In genomic region chr10:13989616-13990015, GRCh38 we compare ENCODE assay signal across 21 cellular contexts.
DNase-seq lines count a peak whose midpoint lies in the region; ATAC-seq and TF ChIP-seq lines count a peak whose summit lies in the region.
"Had no signal": no experiment of that assay in that cellular context is flagged by ENCODE, and none has a peak within 500 bp of the region (broad histone marks: within the 10 kb centered on the region; RNA-seq: fewer than 3 reads in every experiment).

No MANE protein-coding gene starts in this region.

- no peak overlapping the region for H3K4me3 Mint-ChIP-seq in activated naive CD4-positive, alpha-beta T cell treated with anti-CD3 and anti-CD28 coated beads, Interleukin-2, amount 50 U/mL, for 24 hours
- H3K4me3 Mint-ChIP-seq in osteocyte (ENCODE audit: unreplicated experiment): no peak overlapping the region
- H3K4me3 Mint-ChIP-seq: naive B cell; T-helper 2 cell treated with Interferon-gamma antibody and Interleukin-4, amounts not matched to agents 5 μg/mL and 100 μg/mL, for 36 hours had no signal

- intact Hi-C loops in esophagus squamous epithelium (cut with DNase I) (no loop called here), adrenal gland (cut with DNase I) (no loop called here)

- H3K27me3 ChIP-seq in esophagus squamous epithelium: no peaks in the 10 kb centered on the region
- H3K27me3 ChIP-seq in tibial nerve: no peaks in the 10 kb centered on the region
- H3K27me3 ChIP-seq in adrenal gland: no peaks in the 10 kb centered on the region
- H3K27me3 ChIP-seq: BLaER1 treated with 17β-estradiol and CSF1 and Interleukin-3, amounts not matched to agents 10 nM and 100 nM; dorsolateral prefrontal cortex; MG63 had no signal

- no peaks in the 10 kb centered on the region for H3K27me3 Mint-ChIP-seq in activated naive CD4-positive, alpha-beta T cell treated with anti-CD3 and anti-CD28 coated beads, Interleukin-2, amount 50 U/mL, for 24 hours
- no peaks in the 10 kb centered on the region for H3K27me3 Mint-ChIP-seq in osteocyte (ENCODE audit: unreplicated experiment)
- H3K27me3 Mint-ChIP-seq: naive B cell had no signal

- TF ChIP-seq CTCF in esophagus squamous epithelium (IDR thresholded peaks at IDR 0.05): no peak
- no peak for TF ChIP-seq CTCF in osteocyte (IDR thresholded peaks at IDR 0.05)
- TF ChIP-seq CTCF in tibial nerve (IDR thresholded peaks at IDR 0.05): no peak
- TF ChIP-seq CTCF in adrenal gland (IDR thresholded peaks at IDR 0.05): no peak

- TF ChIP-seq POLR2A in esophagus squamous epithelium (IDR thresholded peaks at IDR 0.05) (no peak), tibial nerve (IDR thresholded peaks at IDR 0.05) (no peak), adrenal gland (IDR thresholded peaks at IDR 0.05) (no peak)

- H3K9me3 ChIP-seq in esophagus squamous epithelium (no peaks in the 10 kb centered on the region), tibial nerve (no peaks in the 10 kb centered on the region), adrenal gland (replicated peaks in 1 of 3) (no peaks in the 10 kb centered on the region)
- H3K9me3 ChIP-seq: MG63 had no signal

- H3K4me1 Mint-ChIP-seq in activated naive CD4-positive, alpha-beta T cell treated with anti-CD3 and anti-CD28 coated beads, Interleukin-2, amount 50 U/mL, for 24 hours: peaks cover 20% of the 10 kb centered on the region
- peaks cover 81% of the 10 kb centered on the region for H3K4me1 Mint-ChIP-seq in osteocyte (ENCODE audit: unreplicated experiment)

- no peaks in the 10 kb centered on the region for H3K36me3 Mint-ChIP-seq in activated naive CD4-positive, alpha-beta T cell treated with anti-CD3 and anti-CD28 coated beads, Interleukin-2, amount 50 U/mL, for 24 hours
- H3K36me3 Mint-ChIP-seq in activated naive CD4-positive, alpha-beta T cell treated with anti-CD3 and anti-CD28 coated beads, Interleukin-2, amount 50 U/mL, for 72 hours: no peaks in the 10 kb centered on the region
- peaks cover 14% of the 10 kb centered on the region for H3K36me3 Mint-ChIP-seq in osteocyte (ENCODE audit: unreplicated experiment)
- H3K36me3 Mint-ChIP-seq: naive B cell had no signal

- peak overlapping the region in 3 of 4 donors; percentile 67 to 85 (median 81) for H3K27ac ChIP-seq in esophagus squamous epithelium
- H3K27ac ChIP-seq in tibial nerve: peak overlapping the region; percentile 46 to 86 (median 66)
- H3K27ac ChIP-seq in adrenal gland: peak overlapping the region in 2 of 5 donors; percentile 54 to 81
- H3K27ac ChIP-seq: BLaER1 treated with 17β-estradiol and CSF1 and Interleukin-3, amounts not matched to agents 10 nM and 100 nM had no signal

- H3K4me3 ChIP-seq in esophagus squamous epithelium (no peak overlapping the region), tibial nerve (no peak overlapping the region), adrenal gland (no peak overlapping the region)
- H3K4me3 ChIP-seq: BLaER1 treated with 17β-estradiol and CSF1 and Interleukin-3, amounts not matched to agents 10 nM and 100 nM; MG63 had no signal

- no peak for DNase-seq in activated naive CD4-positive, alpha-beta T cell treated with anti-CD3 and anti-CD28 coated beads, Interleukin-2, amount 50 U/mL, for 72 hours (ENCODE audit: low spot score in 2 of 2)
- DNase-seq in esophagus squamous epithelium (lab: John Stamatoyannopoulos, UW) (no peak), osteocyte (ENCODE audit: extremely low spot score, unreplicated experiment) (no peak), tibial nerve (ENCODE audit: low spot score in 2 of 2) (no peak), adrenal gland (no peak)
- no peak for DNase-seq in activated CD4-positive, alpha-beta T cell treated with anti-CD3 and anti-CD28 coated beads, Interleukin-2, amount 50 U/mL, for 4 hours
- DNase-seq: 8988T; activated gamma-delta T cell treated with Interleukin-2 at 50 U/mL for 16 hours; DMS 273 treated with DMSO at 0.1 percent for 48 hours; dorsolateral prefrontal cortex; hypothalamus; MG63; naive B cell; NCI-H187; NCI-H446 treated with DMSO at 0.1 percent for 48 hours; SIG-M5; stimulated activated CD4-positive, alpha-beta T cell treated with anti-CD3 and anti-CD28 coated beads, Interleukin-2, amount 100 ng/mL, for 24 hours had no signal

- H3K27ac Mint-ChIP-seq in activated naive CD4-positive, alpha-beta T cell treated with anti-CD3 and anti-CD28 coated beads, Interleukin-2, amount 50 U/mL, for 24 hours: peak overlapping the region; percentile 17
- H3K27ac Mint-ChIP-seq in activated naive CD4-positive, alpha-beta T cell treated with anti-CD3 and anti-CD28 coated beads, Interleukin-2, amount 50 U/mL, for 72 hours: no peak overlapping the region
- H3K27ac Mint-ChIP-seq in osteocyte (ENCODE audit: unreplicated experiment): peak overlapping the region; percentile 96
- H3K27ac Mint-ChIP-seq: T-helper 2 cell treated with Interferon-gamma antibody and Interleukin-4, amounts not matched to agents 5 μg/mL and 100 μg/mL, for 36 hours had no signal

- ATAC-seq in activated naive CD4-positive, alpha-beta T cell treated with anti-CD3 and anti-CD28 coated beads, Interleukin-2, amount 50 U/mL, for 72 hours: no peak
- ATAC-seq in HG03439 (IDR thresholded peaks at IDR 0.05; ENCODE audit: unreplicated experiment): no peak

- no peaks in the 10 kb centered on the region for H3K9me3 Mint-ChIP-seq in activated naive CD4-positive, alpha-beta T cell treated with anti-CD3 and anti-CD28 coated beads, Interleukin-2, amount 50 U/mL, for 24 hours
- no peaks in the 10 kb centered on the region for H3K9me3 Mint-ChIP-seq in activated naive CD4-positive, alpha-beta T cell treated with anti-CD3 and anti-CD28 coated beads, Interleukin-2, amount 50 U/mL, for 72 hours
- H3K9me3 Mint-ChIP-seq in osteocyte (ENCODE audit: unreplicated experiment): no peaks in the 10 kb centered on the region
- H3K9me3 Mint-ChIP-seq: T-helper 2 cell treated with Interferon-gamma antibody and Interleukin-4, amounts not matched to agents 5 μg/mL and 100 μg/mL, for 36 hours had no signal

- no peak for TF ChIP-seq EP300 in tibial nerve (IDR thresholded peaks at IDR 0.05)

- H3K4me1 ChIP-seq in esophagus squamous epithelium: peaks cover 0 to 49% (median 13%) of the 10 kb centered on the region in 3 donors
- peaks cover 3 to 72% (median 31%) of the 10 kb centered on the region in 4 donors for H3K4me1 ChIP-seq in tibial nerve
- H3K4me1 ChIP-seq in adrenal gland (replicated peaks in 1 of 2): peaks cover 6 to 26% of the 10 kb centered on the region in 2 donors

- 100% methylated on average over 2 of the region's 2 CpGs; no CpG with 5 or more reads in 1 of the 2 donors for WGBS in esophagus squamous epithelium, 2 donors
- WGBS in tibial nerve, 2 donors: 90% methylated on average over 2 of the region's 2 CpGs
- WGBS in adrenal gland, 4 donors: 82 to 98% (median 97%) methylated on average over 2 of the region's 2 CpGs

- H3K36me3 ChIP-seq in esophagus squamous epithelium: no peaks in the 10 kb centered on the region
- H3K36me3 ChIP-seq in tibial nerve: no peaks in the 10 kb centered on the region
- no peaks in the 10 kb centered on the region for H3K36me3 ChIP-seq in adrenal gland (replicated peaks in 1 of 2)
- H3K36me3 ChIP-seq: BLaER1 treated with 17β-estradiol and CSF1 and Interleukin-3, amounts not matched to agents 10 nM and 100 nM; MG63 had no signal

Comparison
In these comparisons a context has a peak if more than half of its experiments do, and no peak if none do; other contexts are left out.
1. H3K27ac Mint-ChIP-seq: peak in activated naive CD4-positive, alpha-beta T cell treated with anti-CD3 and anti-CD28 coated beads, Interleukin-2, amount 50 U/mL, for 24 hours (single experiment) and osteocyte (single experiment); none in activated naive CD4-positive, alpha-beta T cell treated with anti-CD3 and anti-CD28 coated beads, Interleukin-2, amount 50 U/mL, for 72 hours (0 of 2).